Comparison of ENCODE assay signal across 28 cellular contexts in genomic region chr7:15291707-15292106, GRCh38.
DNase-seq lines count a peak whose midpoint lies in the region; ATAC-seq and TF ChIP-seq lines count a peak whose summit lies in the region.
"Had no signal": no experiment of that assay in that cellular context is flagged by ENCODE, and none has a peak within 500 bp of the region (broad histone marks: within the 10 kb centered on the region; RNA-seq: fewer than 3 reads in every experiment).

No MANE protein-coding gene starts in this region.

- H3K9me3 ChIP-seq in HAP-1 (no peaks in the 10 kb centered on the region), osteoblast (ENCODE audit: low read depth, low read length) (no peaks in the 10 kb centered on the region)
- H3K9me3 ChIP-seq: gastrocnemius medialis, left ventricle myocardium inferior, right lobe of liver, tibial artery had no signal

- no peaks in the 10 kb centered on the region for H3K27me3 Mint-ChIP-seq in effector memory CD8-positive, alpha-beta T cell
- H3K27me3 Mint-ChIP-seq: activated CD4-positive, alpha-beta memory T cell treated with anti-CD3 and anti-CD28 coated beads for 36 hours; activated T-helper 17 cell treated with anti-CD3 and anti-CD28 coated beads, Interleukin-2, amount 50 U/mL, for 72 hours; CD8-positive, alpha-beta memory T cell; stimulated activated naive CD8-positive, alpha-beta T cell treated with anti-CD3 and anti-CD28 coated beads, Interleukin-15, Interleukin-2, amounts not matched to agents 100 ng/mL and 50 ng/mL, for 24 hours had no signal

- DNase-seq in HAP-1 (ENCODE audit: low spot score in 2 of 2) (peak; percentile 17 to 24), NCI-H69 (lab: John Stamatoyannopoulos, UW) (peak; percentile 40), brain microvascular endothelial cell (no peak), osteoblast (ENCODE audit: insufficient read length, low spot score, missing footprints) (no peak), GM10248 (ENCODE audit: extremely low spot score) (no peak)
- no peak for DNase-seq in effector memory CD8-positive, alpha-beta T cell
- DNase-seq: activated CD4-positive, alpha-beta memory T cell treated with anti-CD3 and anti-CD28 coated beads for 36 hours; activated CD8-positive, alpha-beta memory T cell treated with anti-CD3 and anti-CD28 coated beads, Interleukin-2, amount 50 U/mL, for 48 hours; anterior cingulate cortex; CD8-positive, alpha-beta memory T cell; cortex of kidney; DMS53; gastrocnemius medialis; GF-D8; hippocampal formation; left ventricle myocardium inferior; natural killer cell; NCI-H1105 treated with DMSO at 0.1 percent for 48 hours; NCI-H2171; NCI-H526; right lobe of liver; tibial artery had no signal

- H3K4me1 Mint-ChIP-seq in effector memory CD8-positive, alpha-beta T cell (ENCODE audit: low read depth in 2 of 2): no peaks in the 10 kb centered on the region
- H3K4me1 Mint-ChIP-seq: activated T-helper 17 cell treated with anti-CD3 and anti-CD28 coated beads, Interleukin-2, amount 50 U/mL, for 72 hours; CD8-positive, alpha-beta memory T cell; mesothelial cell of epicardium; natural killer cell had no signal

- H3K36me3 ChIP-seq in HAP-1 (replicated peaks) (no peaks in the 10 kb centered on the region), brain microvascular endothelial cell (replicated peaks) (no peaks in the 10 kb centered on the region), osteoblast (ENCODE audit: insufficient read depth, low read length) (no peaks in the 10 kb centered on the region)
- H3K36me3 ChIP-seq: cardiac muscle cell, gastrocnemius medialis, left ventricle myocardium inferior, right lobe of liver, tibial artery had no signal

- in situ Hi-C loops in HAP-1 (cut with MboI; ENCODE audit: low sequenced_read_pairs) (no loop called here), brain microvascular endothelial cell (cut with HindIII; ENCODE audit: low pct_ligation_motif_present, low sequenced_read_pairs) (no loop called here)

- CTCF ChIA-PET in GM10248 (lab: Yijun Ruan, JAX): no interaction called here

- no peak overlapping the region for H3K4me3 Mint-ChIP-seq in effector memory CD8-positive, alpha-beta T cell
- H3K4me3 Mint-ChIP-seq: activated CD4-positive, alpha-beta memory T cell treated with anti-CD3 and anti-CD28 coated beads for 36 hours; activated T-helper 17 cell treated with anti-CD3 and anti-CD28 coated beads, Interleukin-2, amount 50 U/mL, for 72 hours; CD8-positive, alpha-beta memory T cell; mesothelial cell of epicardium; natural killer cell; stimulated activated naive CD8-positive, alpha-beta T cell treated with anti-CD3 and anti-CD28 coated beads, Interleukin-15, Interleukin-2, amounts not matched to agents 100 ng/mL and 50 ng/mL, for 24 hours had no signal

- POLR2A ChIA-PET in GM10248 (lab: Yijun Ruan, JAX): no interaction called here

- H3K36me3 Mint-ChIP-seq in effector memory CD8-positive, alpha-beta T cell (ENCODE audit: insufficient read depth): no peaks in the 10 kb centered on the region
- H3K36me3 Mint-ChIP-seq: activated CD4-positive, alpha-beta memory T cell treated with anti-CD3 and anti-CD28 coated beads for 36 hours; activated naive CD4-positive, alpha-beta T cell treated with anti-CD3 and anti-CD28 coated beads, Interleukin-2, amount 50 U/mL, for 72 hours; CD8-positive, alpha-beta memory T cell; mesothelial cell of epicardium; natural killer cell had no signal

- H3K27ac ChIP-seq in brain microvascular endothelial cell: no peak overlapping the region
- H3K27ac ChIP-seq in osteoblast (ENCODE audit: low read depth, low read length): no peak overlapping the region
- H3K27ac ChIP-seq: cardiac muscle cell, gastrocnemius medialis, left ventricle myocardium inferior, right lobe of liver, tibial artery had no signal

- peaks cover 1 to 11% of the 10 kb centered on the region in 2 donors for H3K9me3 Mint-ChIP-seq in effector memory CD8-positive, alpha-beta T cell
- H3K9me3 Mint-ChIP-seq: activated CD4-positive, alpha-beta memory T cell treated with anti-CD3 and anti-CD28 coated beads for 36 hours; activated T-helper 17 cell treated with anti-CD3 and anti-CD28 coated beads, Interleukin-2, amount 50 U/mL, for 72 hours had no signal

- TF ChIP-seq CTCF in brain microvascular endothelial cell (IDR thresholded peaks at IDR 0.05; ENCODE audit: low read depth, low read length, missing control alignments) (peak; percentile 14), osteoblast (IDR thresholded peaks at IDR 0.05; ENCODE audit: extremely low read depth, low read depth, low read length) (no peak), GM10248 (IDR thresholded peaks at IDR 0.05; ENCODE audit: control extremely low read depth, extremely low read depth, low read depth, missing control alignments) (no peak)

- no peaks in the 10 kb centered on the region for H4K20me1 ChIP-seq in osteoblast (ENCODE audit: insufficient read depth, low read length)

- H3K79me2 ChIP-seq in osteoblast (ENCODE audit: insufficient read depth, low read length): no peaks in the 10 kb centered on the region

- H3K27me3 ChIP-seq in HAP-1 (ENCODE audit: low read depth) (no peaks in the 10 kb centered on the region), brain microvascular endothelial cell (replicated peaks) (no peaks in the 10 kb centered on the region), osteoblast (ENCODE audit: insufficient read depth, low read length) (no peaks in the 10 kb centered on the region)
- H3K27me3 ChIP-seq: cardiac muscle cell, gastrocnemius medialis, right lobe of liver, tibial artery had no signal

- H3K4me1 ChIP-seq in HAP-1 (no peaks in the 10 kb centered on the region), osteoblast (ENCODE audit: insufficient read depth, low read length) (no peaks in the 10 kb centered on the region)
- H3K4me1 ChIP-seq: gastrocnemius medialis, left ventricle myocardium inferior, right lobe of liver, tibial artery had no signal

- no peak overlapping the region for H3K27ac Mint-ChIP-seq in effector memory CD8-positive, alpha-beta T cell
- H3K27ac Mint-ChIP-seq: activated CD4-positive, alpha-beta memory T cell treated with anti-CD3 and anti-CD28 coated beads for 36 hours; activated naive CD4-positive, alpha-beta T cell treated with anti-CD3 and anti-CD28 coated beads, Interleukin-2, amount 50 U/mL, for 72 hours; activated T-helper 17 cell treated with anti-CD3 and anti-CD28 coated beads, Interleukin-2, amount 50 U/mL, for 72 hours; CD8-positive, alpha-beta memory T cell; mesothelial cell of epicardium; natural killer cell; stimulated activated naive CD8-positive, alpha-beta T cell treated with anti-CD3 and anti-CD28 coated beads, Interleukin-15, Interleukin-2, amounts not matched to agents 100 ng/mL and 50 ng/mL, for 24 hours had no signal

- H3K4me3 ChIP-seq in HAP-1 (no peak overlapping the region), brain microvascular endothelial cell (ENCODE audit: low read depth, low read length) (no peak overlapping the region), osteoblast (ENCODE audit: insufficient read depth, low read length) (no peak overlapping the region)
- H3K4me3 ChIP-seq: cardiac muscle cell, gastrocnemius medialis, left ventricle myocardium inferior, right lobe of liver, tibial artery had no signal

- H3K4me2 ChIP-seq in osteoblast (ENCODE audit: insufficient read depth, low read length): no peak overlapping the region

- ATAC-seq in effector memory CD8-positive, alpha-beta T cell (replicated peaks): no peak
- ATAC-seq in HG02798 (IDR thresholded peaks at IDR 0.05; ENCODE audit: poor library complexity, unreplicated experiment): no peak
- ATAC-seq: activated naive CD4-positive, alpha-beta T cell treated with anti-CD3 and anti-CD28 coated beads, Interleukin-2, amount 50 U/mL, for 72 hours; activated T-helper 17 cell treated with anti-CD3 and anti-CD28 coated beads, Interleukin-2, amount 50 U/mL, for 72 hours; gastrocnemius medialis; natural killer cell had no signal

- H2AFZ ChIP-seq in osteoblast (ENCODE audit: low read length): peak overlapping the region; percentile 54

Comparison
In these comparisons a context has a peak if more than half of its experiments do, and no peak if none do; other contexts are left out.
1. DNase-seq: peak in HAP-1 (2 of 2) and NCI-H69 (single experiment); none in brain microvascular endothelial cell (single experiment), osteoblast (single experiment), effector memory CD8-positive, alpha-beta T cell (0 of 3) and GM10248 (single experiment).